In genomic region chr3:45509038-45509767, GRCh38 we compare ENCODE assay signal across 10 cellular contexts.
DNase-seq lines count a peak whose midpoint lies in the region; ATAC-seq, FAIRE-seq and TF ChIP-seq lines count a peak whose summit lies in the region.
"Had no signal": no experiment of that assay in that cellular context is flagged by ENCODE, and none has a peak within 500 bp of the region (broad histone marks: within the 10 kb centered on the region; RNA-seq: fewer than 3 reads in every experiment).

No MANE protein-coding gene starts in this region.

- H3K36me3 ChIP-seq in liver (ENCODE audit: control insufficient read depth in 4 of 4, insufficient read depth in 3 of 4, low read depth in 1 of 4, low read length in 3 of 4) (peaks cover 0 to 4% (median 1%) of the 10 kb centered on the region in 4 donors), HepG2 (replicated peaks in 1 of 2; ENCODE audit: control insufficient read depth in 1 of 2, insufficient read depth in 2 of 2, low read length in 2 of 2) (peaks cover 5 to 14% of the 10 kb centered on the region in 2 experiments), suprapubic skin (peaks cover 8% of the 10 kb centered on the region)

- H3K27ac ChIP-seq in liver (ENCODE audit: low read depth in 1 of 2, low read length in 2 of 2) (no peak overlapping the region), HepG2 (ENCODE audit: extremely low read length, insufficient read depth, low read length) (no peak overlapping the region), suprapubic skin (peak overlapping the region; percentile 48)

- CTCF ChIA-PET in HepG2 (lab: Yijun Ruan, JAX; ENCODE audit: low intra/inter-chr PET ratio, low total read pairs) = interaction anchor here (1.2 kb wide), 1 partner anchor 156 kb away, joined by 3 read pairs; no protein-coding TSS in a partner anchor
- CTCF ChIA-PET in activated CD8-positive, alpha-beta T cell treated with anti-CD3 and anti-CD28 coated beads, Interleukin-2, amount 10 ng/mL, durations not matched to agents 7 days and 5 days (lab: Charles Lee) = interaction anchor here (0.8 to 10.7 kb wide), 6 partner anchors 35 to 471 kb away, joined by 3 to 116 read pairs (median 39); no protein-coding TSS in a partner anchor

- POLR2A ChIA-PET in HepG2 (lab: Yijun Ruan, JAX) = no interaction called here
- POLR2A ChIA-PET in activated CD8-positive, alpha-beta T cell treated with anti-CD3 and anti-CD28 coated beads, Interleukin-2, amount 10 ng/mL, durations not matched to agents 7 days and 5 days (lab: Charles Lee) = interaction anchor here (0.7 kb wide), 1 partner anchor 748 kb away, joined by 3 read pairs; the partner anchor contains the start of gene KIAA1143

- no peak for FAIRE-seq in HepG2 (lab: Jason Lieb, UNC)
- FAIRE-seq: GM12878 had no signal

- peaks cover 2% of the 10 kb centered on the region for H3K4me1 Mint-ChIP-seq in activated CD8-positive, alpha-beta T cell treated with anti-CD3 and anti-CD28 coated beads, Interleukin-2, amount 10 ng/mL, durations not matched to agents 7 days and 5 days (ENCODE audit: low read depth)
- H3K4me1 Mint-ChIP-seq: activated naive CD4-positive, alpha-beta T cell treated with anti-CD3 and anti-CD28 coated beads, Interleukin-2, amount 50 U/mL, for 24 hours had no signal

- H3K27me3 ChIP-seq in liver (ENCODE audit: control insufficient read depth in 4 of 4, insufficient read depth in 4 of 4, low read length in 3 of 4) (no peaks in the 10 kb centered on the region), HepG2 (ENCODE audit: control insufficient read depth in 1 of 2, insufficient read depth in 2 of 2, low read length in 2 of 2) (no peaks in the 10 kb centered on the region), suprapubic skin (no peaks in the 10 kb centered on the region)

- H3K4me3 ChIP-seq in liver (ENCODE audit: low read depth in 1 of 3, low read length in 3 of 3) = no peak overlapping the region
- H3K4me3 ChIP-seq in HepG2 (replicated peaks in 1 of 3; ENCODE audit: insufficient read depth in 1 of 3, low read depth in 2 of 3, low read length in 3 of 3) = no peak overlapping the region
- no peak overlapping the region for H3K4me3 ChIP-seq in suprapubic skin
- H3K4me3 ChIP-seq: GM12878 had no signal

- TF ChIP-seq POLR2A in HepG2 (IDR thresholded peaks at IDR 0.05; ENCODE audit: insufficient read depth in 1 of 2, low read depth in 2 of 2, low read length in 2 of 2) (no peak), suprapubic skin (IDR thresholded peaks at IDR 0.05) (no peak)

- no peaks in the 10 kb centered on the region for H3K79me2 ChIP-seq in HepG2 (ENCODE audit: insufficient read depth, low read length)

- H3K9me3 ChIP-seq in liver (ENCODE audit: control insufficient read depth in 4 of 4, low read length in 3 of 4) = no peaks in the 10 kb centered on the region
- H3K9me3 ChIP-seq in HepG2 (ENCODE audit: low read length) = no peaks in the 10 kb centered on the region
- no peaks in the 10 kb centered on the region for H3K9me3 ChIP-seq in suprapubic skin

- no peaks in the 10 kb centered on the region for H3K9me3 Mint-ChIP-seq in activated CD8-positive, alpha-beta T cell treated with anti-CD3 and anti-CD28 coated beads, Interleukin-2, amount 10 ng/mL, durations not matched to agents 7 days and 5 days (ENCODE audit: insufficient read depth)
- H3K9me3 Mint-ChIP-seq: activated naive CD4-positive, alpha-beta T cell treated with anti-CD3 and anti-CD28 coated beads, Interleukin-2, amount 50 U/mL, for 24 hours had no signal

- no peaks in the 10 kb centered on the region for H3K27me3 Mint-ChIP-seq in activated CD8-positive, alpha-beta T cell treated with anti-CD3 and anti-CD28 coated beads, Interleukin-2, amount 10 ng/mL, durations not matched to agents 7 days and 5 days (ENCODE audit: low read depth)
- H3K27me3 Mint-ChIP-seq: activated naive CD4-positive, alpha-beta T cell treated with anti-CD3 and anti-CD28 coated beads, Interleukin-2, amount 50 U/mL, for 24 hours had no signal

- intact Hi-C loops in HepG2 (cut with micrococcal nuclease; ENCODE audit: unreplicated experiment) = no loop called here

- no peak overlapping the region for H3K4me3 Mint-ChIP-seq in activated CD8-positive, alpha-beta T cell treated with anti-CD3 and anti-CD28 coated beads, Interleukin-2, amount 10 ng/mL, durations not matched to agents 7 days and 5 days
- H3K4me3 Mint-ChIP-seq: activated naive CD4-positive, alpha-beta T cell treated with anti-CD3 and anti-CD28 coated beads, Interleukin-2, amount 50 U/mL, for 24 hours had no signal

- H2AFZ ChIP-seq in HepG2 (ENCODE audit: low read length) = no peak overlapping the region

- peaks cover 2 to 28% (median 23%) of the 10 kb centered on the region in 4 donors for H3K4me1 ChIP-seq in liver (ENCODE audit: control insufficient read depth in 4 of 4, insufficient read depth in 4 of 4, low read length in 3 of 4)
- H3K4me1 ChIP-seq in HepG2 (ENCODE audit: insufficient read depth, low read length) = peaks cover 8% of the 10 kb centered on the region
- H3K4me1 ChIP-seq in suprapubic skin = peaks cover 27% of the 10 kb centered on the region

- no peak for TF ChIP-seq RAD21 in liver (IDR thresholded peaks at IDR 0.05)
- TF ChIP-seq RAD21 in HepG2 (CRISPR knock-in tag; IDR thresholded peaks at IDR 0.05) = no peak

- no TSS peak for BruUV-seq in HepG2 (replicated peaks; lab: Mats Ljungman, UMichigan)

- TF ChIP-seq CTCF in liver (IDR thresholded peaks at IDR 0.05; ENCODE audit: low read depth, low read length, missing input control) (no peak), HepG2 (CRISPR knock-in tag; IDR thresholded peaks at IDR 0.05) (no peak), suprapubic skin (IDR thresholded peaks at IDR 0.05) (no peak)

- DNase-seq in HepG2 (ENCODE audit: low spot score) (no peak), iPS-NIHi7 (ENCODE audit: extremely low spot score) (peak; percentile 37), suprapubic skin (ENCODE audit: low spot score in 2 of 2) (no peak), Kasumi-1 (lab: John Stamatoyannopoulos, UW) (no peak)
- DNase-seq in activated CD8-positive, alpha-beta T cell treated with anti-CD3 and anti-CD28 coated beads, Interleukin-2, amount 10 ng/mL, durations not matched to agents 7 days and 5 days = no peak

- TF ChIP-seq EP300 in HepG2 (IDR thresholded peaks at IDR 0.05; ENCODE audit: low read depth in 2 of 2, low read length in 2 of 2) (no peak), HepG2 (CRISPR knock-in tag; IDR thresholded peaks at IDR 0.05; ENCODE audit: borderline replicate concordance) (no peak), suprapubic skin (IDR thresholded peaks at IDR 0.05) (no peak)

- no peak overlapping the region for H3K9ac ChIP-seq in liver (ENCODE audit: low read depth in 1 of 2, low read length in 2 of 2)
- no peak overlapping the region for H3K9ac ChIP-seq in HepG2 (ENCODE audit: insufficient read depth, low read depth, low read length)

- H4K20me1 ChIP-seq in HepG2 (ENCODE audit: insufficient read depth, low read length) = no peaks in the 10 kb centered on the region

- no peak overlapping the region for H3K27ac Mint-ChIP-seq in activated CD8-positive, alpha-beta T cell treated with anti-CD3 and anti-CD28 coated beads, Interleukin-2, amount 10 ng/mL, durations not matched to agents 7 days and 5 days
- H3K27ac Mint-ChIP-seq: activated naive CD4-positive, alpha-beta T cell treated with anti-CD3 and anti-CD28 coated beads, Interleukin-2, amount 50 U/mL, for 24 hours had no signal

- WGBS in liver = 84% methylated on average over 8 of the region's 8 CpGs
- 98% methylated on average over 8 of the region's 8 CpGs for WGBS in HepG2 (ENCODE audit: low lambda C conversion rate)
- 42% methylated on average over 8 of the region's 8 CpGs for WGBS in suprapubic skin

- in situ Hi-C loops in HepG2 (cut with HindIII; ENCODE audit: extremely low pct_ligation_motif_present, low pct_unique_long_range_greater_than_20kb) = no loop called here

- H3K4me2 ChIP-seq in HepG2 (ENCODE audit: low read depth, low read length) = no peak overlapping the region

- H3K36me3 Mint-ChIP-seq in activated CD8-positive, alpha-beta T cell treated with anti-CD3 and anti-CD28 coated beads, Interleukin-2, amount 10 ng/mL, durations not matched to agents 7 days and 5 days (ENCODE audit: low read depth) = peaks cover 3% of the 10 kb centered on the region

- ATAC-seq in HepG2 = no peak
- ATAC-seq in activated CD8-positive, alpha-beta T cell treated with anti-CD3 and anti-CD28 coated beads, Interleukin-2, amount 10 ng/mL, durations not matched to agents 7 days and 5 days = peak; percentile 21
- ATAC-seq in HG02884 (IDR thresholded peaks at IDR 0.05; ENCODE audit: unreplicated experiment) = no peak
- ATAC-seq in HG03469 (IDR thresholded peaks at IDR 0.05; ENCODE audit: unreplicated experiment) = no peak
- ATAC-seq: GM12878 had no signal

TF ChIP-seq in liver, 16 proteins besides CTCF, POLR2A, EP300 and RAD21 (continues in another document):
- no peak for TF ChIP-seq RXRA (IDR thresholded peaks at IDR 0.05)
- TF ChIP-seq FOXA2 (IDR thresholded peaks at IDR 0.05) = no peak
- TF ChIP-seq FOXA1 (IDR thresholded peaks at IDR 0.05) = no peak
- TF ChIP-seq EGR1 (IDR thresholded peaks at IDR 0.05; ENCODE audit: low read depth in 2 of 2) = no peak
- no peak for TF ChIP-seq YY1 (IDR thresholded peaks at IDR 0.05)

TF ChIP-seq in HepG2, 621 proteins besides CTCF, POLR2A, EP300 and RAD21:
- no peak for TF ChIP-seq SKI (IDR thresholded peaks at IDR 0.05; ENCODE audit: partially characterized antibody)
TF ChIP-seq in HepG2: peak in this region for 0.
